ENCODE assay signal across 8 cellular contexts in genomic region chr2:28870146-28870891, GRCh38. TPM values are rescaled to one million over a fixed set of nuclear protein-coding genes. Genes with fewer than 3 reads are reported as not detected.
DNase-seq lines count a peak whose midpoint lies in the region; ATAC-seq, FAIRE-seq and TF ChIP-seq lines count a peak whose summit lies in the region.

Gene TRMT61B, minus strand, starts transcription at chr2:28870309. Its CDS starts 32 bp downstream, at chr2:28870277.

- peaks cover 5 to 8% of the 10 kb centered on the region in 2 donors for H3K4me1 ChIP-seq in small intestine (ENCODE audit: control insufficient read depth in 2 of 2, insufficient read depth in 1 of 2, low read depth in 1 of 2, low read length in 1 of 2)

- WGBS in small intestine, 3 donors, result 0% methylated on average over 51 to 57 of the region's 57 CpGs

- peaks cover 12% of the 10 kb centered on the region for H3K4me1 Mint-ChIP-seq in WTC11

- peak within 1 kb of the TSS; percentile 98 for H3K27ac Mint-ChIP-seq in WTC11

- H3K27ac ChIP-seq in small intestine (ENCODE audit: low read depth in 1 of 2, low read length in 1 of 2), result peak within 1 kb of the TSS; percentile 79 to 91

- H3K4me3 ChIP-seq in bronchial epithelial cell (ENCODE audit: low read depth, low read length) (peak within 1 kb of the TSS; percentile 75), small intestine (ENCODE audit: low read depth in 1 of 2, low read length in 2 of 2) (peak within 1 kb of the TSS; percentile 73 to 88)

- peaks cover 21% of the 10 kb centered on the region for H3K27me3 Mint-ChIP-seq in WTC11 (ENCODE audit: low read depth)

- TF ChIP-seq CTCF in AG09319 (IDR thresholded peaks at IDR 0.05; ENCODE audit: low read depth, low read length) (no peak), WTC11 (IDR thresholded peaks at IDR 0.05) (no peak), bronchial epithelial cell (IDR thresholded peaks at IDR 0.05; ENCODE audit: insufficient read depth, low read length, severe bottlenecking) (no peak)

- POLR2A ChIA-PET in WTC11 (lab: Charles Lee), result interaction anchor here (0.6 to 1.7 kb wide), 5 partner anchors 9 to 40 kb away, joined by 3 to 9 read pairs (median 4); partner anchors contain the start of gene WDR43

- no peaks in the 10 kb centered on the region for H3K36me3 ChIP-seq in bronchial epithelial cell (ENCODE audit: control insufficient read depth, insufficient read depth, low read length)
- no peaks in the 10 kb centered on the region for H3K36me3 ChIP-seq in small intestine (ENCODE audit: control insufficient read depth in 2 of 2, insufficient read depth in 2 of 2, low read length in 2 of 2)

- DNase-seq in AG09319 (ENCODE audit: extremely low read depth, low read depth) (peak; percentile 84), NCI-H345 (lab: John Stamatoyannopoulos, UW) (peak; percentile 97), WTC11 (ENCODE audit: low spot score) (peak; percentile 98), bronchial epithelial cell (ENCODE audit: low read depth) (peak; percentile 89), iPS-NIHi11 (ENCODE audit: low spot score) (peak; percentile 98), small intestine (peak; percentile 95)

- ATAC-seq in GM19025 (IDR thresholded peaks at IDR 0.05; ENCODE audit: low read depth, unreplicated experiment), result peak; percentile 96
- peak; percentile 95 for ATAC-seq in HG03280 (IDR thresholded peaks at IDR 0.05; ENCODE audit: unreplicated experiment)
- ATAC-seq in WTC11, result peak; percentile 98

- CTCF ChIA-PET in WTC11 (lab: Charles Lee), result interaction anchor here (0.8 to 1.4 kb wide), 3 partner anchors 50 to 303 kb away, joined by 3 to 10 read pairs (median 4); no protein-coding TSS in a partner anchor

- peaks cover 12% of the 10 kb centered on the region for H3K36me3 Mint-ChIP-seq in WTC11

- H3K4me3 Mint-ChIP-seq in WTC11, result peak within 1 kb of the TSS; percentile 100

- H3K27me3 ChIP-seq in bronchial epithelial cell (ENCODE audit: control insufficient read depth, insufficient read depth, low read length), result no peaks in the 10 kb centered on the region
- H3K27me3 ChIP-seq in small intestine (ENCODE audit: control insufficient read depth in 2 of 2, insufficient read depth in 2 of 2, low read length in 2 of 2), result no peaks in the 10 kb centered on the region

- H3K9me3 Mint-ChIP-seq in WTC11, result no peaks in the 10 kb centered on the region

- FAIRE-seq in bronchial epithelial cell (lab: Jason Lieb, UNC) (no peak), small intestine (lab: Jason Lieb, UNC) (no peak)

- H3K9me3 ChIP-seq in small intestine (ENCODE audit: control insufficient read depth, low read depth), result no peaks in the 10 kb centered on the region

TF ChIP-seq in WTC11, 78 proteins besides CTCF, POLR2A, EP300 and RAD21 (continues in another document):
- no peak for TF ChIP-seq ZNF317 (CRISPR knock-in tag; IDR thresholded peaks at IDR 0.05; ENCODE audit: borderline replicate concordance, low read depth)
- no peak; the same call in 1 of the 2 replicates for TF ChIP-seq AFF4 (CRISPR knock-in tag; IDR thresholded peaks at IDR 0.05; ENCODE audit: borderline replicate concordance)
- peak; percentile 47; the same call in 1 of the 2 replicates for TF ChIP-seq USF2 (CRISPR knock-in tag; IDR thresholded peaks at IDR 0.05)
- TF ChIP-seq ZSCAN18 (CRISPR knock-in tag; IDR thresholded peaks at IDR 0.05), result no peak
- TF ChIP-seq ELF4 (CRISPR knock-in tag; IDR thresholded peaks at IDR 0.05; ENCODE audit: low read depth), result no peak
- TF ChIP-seq GTF2I (CRISPR knock-in tag; conservative IDR thresholded peaks at IDR 0.05), result no peak
- TF ChIP-seq E2F1 (CRISPR knock-in tag; IDR thresholded peaks at IDR 0.05), result no peak
- TF ChIP-seq OVOL2 (CRISPR knock-in tag; IDR thresholded peaks at IDR 0.05; ENCODE audit: borderline replicate concordance), result no peak
- TF ChIP-seq ATF6 (CRISPR knock-in tag; IDR thresholded peaks at IDR 0.05), result no peak
- TF ChIP-seq ERG (CRISPR knock-in tag; IDR thresholded peaks at IDR 0.05), result no peak
- peak; percentile 100 for TF ChIP-seq CREM (CRISPR knock-in tag; IDR thresholded peaks at IDR 0.05)
- TF ChIP-seq TCF7 (CRISPR knock-in tag; IDR thresholded peaks at IDR 0.05; ENCODE audit: low read depth), result 0 out of 2 replicates have a peak, but pooled peaks have one; percentile 60

RNA-seq across cellular contexts. Expression of gene TRMT61B, which starts in this region (rescaled TPM):
- total RNA-seq in WTC11 (2021), result 24.0 to 26.4 TPM (median 24.3 TPM) in 3 replicates
- total RNA-seq in bronchial epithelial cell, result 16.1 and 17.0 TPM in 2 replicates
- polyA plus RNA-seq in small intestine, result 10 to 100 TPM; 21.7 to 58.8 (median 31.1) TPM

Comparison
In these comparisons a context has a peak if more than half of its experiments do, and no peak if none do; other contexts are left out.
1. Peak in every context shown above with its lines: DNase-seq, ATAC-seq, H3K4me3 ChIP-seq and H3K27ac ChIP-seq.